In genomic region chr14:78875031-78875430, GRCh38 we compare ENCODE assay signal across 9 cellular contexts.
"Had no signal": no experiment of that assay in that cellular context is flagged by ENCODE, and none has a peak within 500 bp of the region (broad histone marks: within the 10 kb centered on the region; RNA-seq: fewer than 3 reads in every experiment).

No MANE protein-coding gene starts in this region.

- H3K4me1 Mint-ChIP-seq: IgD-negative memory B cell had no signal

- H3K4me3 ChIP-seq: HAP-1 had no signal

- DNase-seq: GOT3, H7, HFFc6, KBM-7 had no signal

- ATAC-seq: HCT116, HepG2 had no signal

- H3K27me3 Mint-ChIP-seq: IgD-negative memory B cell had no signal

- H3K27ac Mint-ChIP-seq: HFFc6, IgD-negative memory B cell had no signal

- H3K27ac ChIP-seq: HL-60 had no signal

- H3K36me3 Mint-ChIP-seq: IgD-negative memory B cell had no signal

- H3K4me3 Mint-ChIP-seq: HFFc6, IgD-negative memory B cell had no signal

- H3K36me3 ChIP-seq: HAP-1 had no signal

- H3K4me1 ChIP-seq: HAP-1 had no signal
